ENCODE assay signal across 8 cellular contexts in genomic region chr17:42387221-42387657, GRCh38. TPM values are rescaled to one million over a fixed set of nuclear protein-coding genes. Genes with fewer than 3 reads are reported as not detected.
DNase-seq lines count a peak whose midpoint lies in the region; ATAC-seq and TF ChIP-seq lines count a peak whose summit lies in the region.

No MANE protein-coding gene starts in this region.

- H3K27me3 Mint-ChIP-seq in HFFc6 (ENCODE audit: insufficient read depth) (peaks cover 3% of the 10 kb centered on the region; the same call in 1 of the 2 replicates), T-cell (no peaks in the 10 kb centered on the region)

- no peak for ATAC-seq in T-cell (replicated peaks in 1 of 4)
- no peak for ATAC-seq in GM19455 (IDR thresholded peaks at IDR 0.05; ENCODE audit: unreplicated experiment)
- no peak for ATAC-seq in HG02610 (IDR thresholded peaks at IDR 0.05; ENCODE audit: unreplicated experiment)

- H3K27me3 ChIP-seq in esophagus squamous epithelium, result no peaks in the 10 kb centered on the region
- H3K27me3 ChIP-seq in osteoblast (ENCODE audit: insufficient read depth, low read length), result no peaks in the 10 kb centered on the region

- H3K27ac ChIP-seq in esophagus squamous epithelium (peak overlapping the region; percentile 94 to 100 (median 100)), osteoblast (ENCODE audit: low read depth, low read length) (peak overlapping the region; percentile 92)

- no peak for TF ChIP-seq POLR2A in esophagus squamous epithelium (IDR thresholded peaks at IDR 0.05)

- H3K4me3 ChIP-seq in esophagus squamous epithelium (peak overlapping the region; percentile 82 to 100 (median 94)), osteoblast (ENCODE audit: insufficient read depth, low read length) (peak overlapping the region; percentile 90)

- CTCF ChIA-PET in T-cell (lab: Charles Lee), result no interaction called here

- H3K27ac Mint-ChIP-seq in HFFc6 (peak overlapping the region; percentile 93), T-cell (peak overlapping the region; percentile 100)

- peaks cover 39% of the 10 kb centered on the region for H4K20me1 ChIP-seq in osteoblast (ENCODE audit: insufficient read depth, low read length)

- intact Hi-C loops in esophagus squamous epithelium (cut with DNase I), result no loop called here

- peaks cover 33% of the 10 kb centered on the region for H3K4me1 Mint-ChIP-seq in HFFc6 (ENCODE audit: low read depth)
- H3K4me1 Mint-ChIP-seq in T-cell, result peaks cover 61 to 63% (median 61%) of the 10 kb centered on the region in 3 donors

- peaks cover 62% of the 10 kb centered on the region for H3K79me2 ChIP-seq in osteoblast (ENCODE audit: insufficient read depth, low read length)

- peaks cover 8% of the 10 kb centered on the region for H3K36me3 Mint-ChIP-seq in HFFc6 (ENCODE audit: low read depth)
- H3K36me3 Mint-ChIP-seq in T-cell, result no peaks in the 10 kb centered on the region

- no peak for TF ChIP-seq CTCF in HFFc6 (IDR thresholded peaks at IDR 0.05)
- TF ChIP-seq CTCF in esophagus squamous epithelium (IDR thresholded peaks at IDR 0.05), result no peak
- TF ChIP-seq CTCF in osteoblast (IDR thresholded peaks at IDR 0.05; ENCODE audit: extremely low read depth, low read depth, low read length), result no peak

- H3K9me3 ChIP-seq in esophagus squamous epithelium (no peaks in the 10 kb centered on the region), osteoblast (ENCODE audit: low read depth, low read length) (no peaks in the 10 kb centered on the region)

- peaks cover 0 to 19% (median 0%) of the 10 kb centered on the region in 3 donors for H3K36me3 ChIP-seq in esophagus squamous epithelium
- peaks cover 6% of the 10 kb centered on the region for H3K36me3 ChIP-seq in osteoblast (ENCODE audit: insufficient read depth, low read length)

- peak overlapping the region; percentile 97 for H3K4me2 ChIP-seq in osteoblast (ENCODE audit: insufficient read depth, low read length)

- peak overlapping the region; percentile 99 for H3K4me3 Mint-ChIP-seq in HFFc6
- peak overlapping the region; percentile 90 to 95 (median 94) for H3K4me3 Mint-ChIP-seq in T-cell

- no peaks in the 10 kb centered on the region for H3K9me3 Mint-ChIP-seq in HFFc6
- H3K9me3 Mint-ChIP-seq in T-cell, result no peaks in the 10 kb centered on the region

- POLR2A ChIA-PET in T-cell (lab: Charles Lee), result no interaction called here

- DNase-seq in AG08396 (ENCODE audit: low spot score), result peak; percentile 53
- DNase-seq in HFFc6, result no peak
- DNase-seq in T-cell, result peak in 10 of 34 experiments; percentile 5 to 24 (median 16)
- no peak for DNase-seq in esophagus squamous epithelium (lab: John Stamatoyannopoulos, UW)
- peak; percentile 80 for DNase-seq in osteoblast (ENCODE audit: insufficient read length, low spot score, missing footprints)
- no peak for DNase-seq in stimulated activated CD4-positive, alpha-beta T cell treated with anti-CD3 and anti-CD28 coated beads, Interleukin-2, amount 100 ng/mL, for 48 hours

- H3K4me1 ChIP-seq in esophagus squamous epithelium (peaks cover 10 to 64% (median 29%) of the 10 kb centered on the region in 3 donors), osteoblast (ENCODE audit: insufficient read depth, low read length) (peaks cover 24% of the 10 kb centered on the region)

- no peak overlapping the region for H2AFZ ChIP-seq in osteoblast (ENCODE audit: low read length)

- 0 to 1% methylated on average over 7 of the region's 7 CpGs for WGBS in esophagus squamous epithelium, 2 donors

RNA-seq across cellular contexts. Expression of gene STAT3, which starts 1.0 kb away (rescaled TPM):
- 10 to 100 TPM; 65.3 to 74.5 (median 68.8) TPM for total RNA-seq in HFFc6 (2021; fragmentation: NEBNext Ultra II Directional; extraction: Animal tissue kit (Norgen Biotek cat#: 25700))
- total RNA-seq in T-cell (100 to 1,000 TPM; 113 to 242 (median 129) TPM), esophagus squamous epithelium (100 to 1,000 TPM; 137 to 229 (median 176) TPM), osteoblast (197 and 206 TPM in 2 replicates)

RNA-seq across cellular contexts. Expression of gene CAVIN1, which starts 35.8 kb away (rescaled TPM):
- total RNA-seq in HFFc6 (2021; fragmentation: NEBNext Ultra II Directional; extraction: Animal tissue kit (Norgen Biotek cat#: 25700)), result 1,000 to 10,000 TPM; 1,059 to 1,221 (median 1,100) TPM
- 1 to 10 TPM in 4 of 5 donors, under 1 TPM in 1; 0.83 to 2.3 (median 2.1) TPM for total RNA-seq in T-cell
- 100 to 1,000 TPM in 2 of 4 donors, 10 to 100 TPM in 2; 67.8 to 210 (median 113) TPM for total RNA-seq in esophagus squamous epithelium
- 861 and 988 TPM in 2 replicates for total RNA-seq in osteoblast

Comparison
In these comparisons a context has a peak if more than half of its experiments do, and no peak if none do; other contexts are left out.
1. DNase-seq: peak in AG08396 (single experiment) and osteoblast (single experiment); none in HFFc6 (single experiment), esophagus squamous epithelium (single experiment) and stimulated activated CD4-positive, alpha-beta T cell treated with anti-CD3 and anti-CD28 coated beads, Interleukin-2, amount 100 ng/mL, for 48 hours (0 of 2).
2. RNA of gene CAVIN1, which starts 35.8 kb away (total RNA-seq): 1,059 to 1,221 TPM in HFFc6, 861 to 988 TPM in osteoblast and 67.8 to 210 TPM in esophagus squamous epithelium; 0.83 to 2.3 TPM in T-cell; every median in the first group is over 10 times any median in the second.